ENCODE assay signal across 19 cellular contexts in genomic region chr14:69953266-69953905, GRCh38.
DNase-seq lines count a peak whose midpoint lies in the region; FAIRE-seq and TF ChIP-seq lines count a peak whose summit lies in the region.
"Had no signal": no experiment of that assay in that cellular context is flagged by ENCODE, and none has a peak within 500 bp of the region (broad histone marks: within the 10 kb centered on the region; RNA-seq: fewer than 3 reads in every experiment).

No MANE protein-coding gene starts in this region.

- no peak overlapping the region for H3K4me3 ChIP-seq in neural progenitor cell
- H3K4me3 ChIP-seq: Peyer's patch had no signal

- H3K9me3 Mint-ChIP-seq in neural progenitor cell: peaks cover 4% of the 10 kb centered on the region

- peak overlapping the region; percentile 46 for H3K27ac ChIP-seq in neural progenitor cell
- H3K27ac ChIP-seq in substantia nigra (ENCODE audit: low read depth, low read length, poor library complexity, severe bottlenecking): no peak overlapping the region
- H3K27ac ChIP-seq: Peyer's patch had no signal

- H3K4me2 ChIP-seq in neural progenitor cell: no peak overlapping the region

- H3F3A ChIP-seq in neural progenitor cell (ENCODE audit: low read depth): peaks cover 24% of the 10 kb centered on the region

- no peak for FAIRE-seq in D721Med (lab: Jason Lieb, UNC)
- FAIRE-seq in HTR-8/SVneo (lab: Jason Lieb, UNC): no peak
- FAIRE-seq: H54, HepG2 had no signal

- peaks cover 25% of the 10 kb centered on the region for H3K4me1 ChIP-seq in neural progenitor cell
- H3K4me1 ChIP-seq: Peyer's patch had no signal

- no peak overlapping the region for H3K9ac ChIP-seq in neural progenitor cell

- no peak for TF ChIP-seq CTCF in neural progenitor cell (IDR thresholded peaks at IDR 0.05)
- TF ChIP-seq CTCF in D721Med (IDR thresholded peaks at IDR 0.05; ENCODE audit: insufficient read depth, missing control alignments): no peak

- H3K79me2 ChIP-seq in neural progenitor cell (ENCODE audit: low read depth): peaks cover 57% of the 10 kb centered on the region

- peaks cover 10% of the 10 kb centered on the region for H3K36me3 ChIP-seq in neural progenitor cell
- H3K36me3 ChIP-seq: Peyer's patch had no signal

- no peak overlapping the region for H3K4me3 Mint-ChIP-seq in neural progenitor cell
- H3K4me3 Mint-ChIP-seq: B cell; CD4-positive, alpha-beta memory T cell had no signal

- no peaks in the 10 kb centered on the region for H3K9me3 ChIP-seq in neural progenitor cell (ENCODE audit: low read depth)
- H3K9me3 ChIP-seq: Peyer's patch had no signal

- H3K27me3 Mint-ChIP-seq in neural progenitor cell (ENCODE audit: insufficient read depth, low read depth): peaks cover 3% of the 10 kb centered on the region

- peaks cover 30% of the 10 kb centered on the region for H3K4me1 Mint-ChIP-seq in neural progenitor cell
- H3K4me1 Mint-ChIP-seq: B cell; CD4-positive, alpha-beta memory T cell had no signal

- DNase-seq in NCI-H446 treated with DMSO at 0.1 percent for 48 hours (lab: John Stamatoyannopoulos, UW) (peak; percentile 96), cerebellar nuclear complex (lab: John Stamatoyannopoulos, UW) (peak; percentile 85 to 93), neural progenitor cell (ENCODE audit: low spot score) (no peak), substantia nigra (lab: John Stamatoyannopoulos, UW) (peak in 39 of 49 donors; percentile 12 to 86 (median 46)), D721Med (ENCODE audit: insufficient read length, low spot score) (no peak), HTR-8/SVneo (ENCODE audit: insufficient read length, low spot score) (no peak)
- DNase-seq in activated CD8-positive, alpha-beta memory T cell treated with anti-CD3 and anti-CD28 coated beads, Interleukin-2, amount 50 U/mL, for 48 hours: no peak
- DNase-seq: ACHN; CD4-positive, alpha-beta memory T cell; EL; MM.1S; NCI-H1105 treated with DMSO at 0.1 percent for 48 hours; NCI-H187; NCI-H82; Peyer's patch; SHP77 had no signal

- peaks cover 94% of the 10 kb centered on the region for H4K20me1 ChIP-seq in neural progenitor cell (ENCODE audit: low read depth)

- H3K27ac Mint-ChIP-seq in neural progenitor cell: peak overlapping the region; percentile 24
- H3K27ac Mint-ChIP-seq: B cell; CD4-positive, alpha-beta memory T cell had no signal

- no peaks in the 10 kb centered on the region for H3K27me3 ChIP-seq in neural progenitor cell
- H3K27me3 ChIP-seq: Peyer's patch had no signal

- no peaks in the 10 kb centered on the region for H3K36me3 Mint-ChIP-seq in neural progenitor cell
- H3K36me3 Mint-ChIP-seq: CD4-positive, alpha-beta memory T cell had no signal

- no peak overlapping the region for H2AFZ ChIP-seq in neural progenitor cell (replicated peaks)

Comparison
In these comparisons a context has a peak if more than half of its experiments do, and no peak if none do; other contexts are left out.
1. DNase-seq: peak in NCI-H446 treated with DMSO at 0.1 percent for 48 hours (single experiment), cerebellar nuclear complex (2 of 2) and substantia nigra (39 of 49); none in neural progenitor cell (single experiment), D721Med (single experiment), HTR-8/SVneo (single experiment) and activated CD8-positive, alpha-beta memory T cell treated with anti-CD3 and anti-CD28 coated beads, Interleukin-2, amount 50 U/mL, for 48 hours (single experiment).